13 cellular contexts compared by ENCODE assay signal in the genomic region with DNA sequence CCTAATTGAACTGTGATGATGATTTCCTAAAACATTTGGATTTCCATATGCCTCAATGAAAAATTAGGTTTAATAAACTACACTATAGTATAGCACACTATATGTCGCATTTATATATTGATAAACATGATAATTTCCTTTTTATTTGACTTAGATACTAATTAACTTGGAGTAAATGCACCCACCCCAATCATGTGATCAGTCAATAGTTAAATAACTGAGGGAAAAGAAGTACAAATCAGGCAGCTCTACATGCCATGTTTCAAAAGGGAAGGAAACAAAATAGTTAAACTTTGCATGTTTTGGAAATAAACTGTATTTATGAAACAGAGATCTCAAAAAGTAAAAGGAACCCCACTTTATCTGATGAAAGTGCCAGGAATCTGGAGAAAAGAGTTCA. TPM values are rescaled to one million over a fixed set of nuclear protein-coding genes. Genes with fewer than 3 reads are reported as not detected.
DNase-seq lines count a peak whose midpoint lies in the region; ATAC-seq and TF ChIP-seq lines count a peak whose summit lies in the region.
"Had no signal": no experiment of that assay in that cellular context is flagged by ENCODE, and none has a peak within 500 bp of the region (broad histone marks: within the 10 kb centered on the region; RNA-seq: fewer than 3 reads in every experiment).

No MANE protein-coding gene starts in this region.

- H3K4me3 ChIP-seq in left ventricle myocardium inferior (peak overlapping the region; percentile 41), colonic mucosa (peak overlapping the region; percentile 39), upper lobe of right lung (peak overlapping the region; percentile 4), OCI-LY7 (ENCODE audit: low read depth, low read length, poor library complexity, severe bottlenecking) (no peak overlapping the region)
- H3K4me3 ChIP-seq: suprapubic skin had no signal

- no peak overlapping the region for H2AFZ ChIP-seq in OCI-LY7 (ENCODE audit: low read length)

- no peak overlapping the region for H3K4me2 ChIP-seq in OCI-LY7 (ENCODE audit: low read length)

- H3K36me3 Mint-ChIP-seq in mesothelial cell of epicardium: peaks cover 1% of the 10 kb centered on the region

- ATAC-seq in Right ventricle myocardium superior (ENCODE audit: poor library complexity): no peak
- ATAC-seq in upper lobe of right lung: no peak
- ATAC-seq in HG03378 (IDR thresholded peaks at IDR 0.05; ENCODE audit: unreplicated experiment): no peak

- H4K20me1 ChIP-seq in OCI-LY7 (ENCODE audit: insufficient read depth, low read length): no peaks in the 10 kb centered on the region

- no peak overlapping the region for H3K27ac ChIP-seq in left ventricle myocardium inferior (replicated peaks)
- H3K27ac ChIP-seq in colonic mucosa: peak overlapping the region; percentile 53
- no peak overlapping the region for H3K27ac ChIP-seq in upper lobe of right lung
- no peak overlapping the region for H3K27ac ChIP-seq in OCI-LY7 (ENCODE audit: low read depth, low read length, poor library complexity, severe bottlenecking)
- H3K27ac ChIP-seq: suprapubic skin had no signal

- peaks cover 13% of the 10 kb centered on the region for H3K4me1 Mint-ChIP-seq in mesothelial cell of epicardium
- H3K4me1 Mint-ChIP-seq: activated CD4-positive, alpha-beta memory T cell treated with anti-CD3 and anti-CD28 coated beads, Interleukin-2, amount 10 ng/mL, durations not matched to agents 7 days and 5 days had no signal

- TF ChIP-seq CTCF in left ventricle myocardium inferior (IDR thresholded peaks at IDR 0.05; ENCODE audit: borderline replicate concordance): no peak
- no peak for TF ChIP-seq CTCF in colonic mucosa (IDR thresholded peaks at IDR 0.05)
- TF ChIP-seq CTCF in mesothelial cell of epicardium (IDR thresholded peaks at IDR 0.05; ENCODE audit: unreplicated experiment): no peak
- TF ChIP-seq CTCF in upper lobe of right lung (IDR thresholded peaks at IDR 0.05): no peak
- no peak for TF ChIP-seq CTCF in OCI-LY7 (conservative IDR thresholded peaks at IDR 0.05; ENCODE audit: low read length)

- no peaks in the 10 kb centered on the region for H3K9me2 ChIP-seq in OCI-LY7 (ENCODE audit: insufficient read depth, low read length)

- no peaks in the 10 kb centered on the region for H3K9me3 ChIP-seq in left ventricle myocardium inferior (replicated peaks)
- H3K9me3 ChIP-seq in colonic mucosa: no peaks in the 10 kb centered on the region
- H3K9me3 ChIP-seq in upper lobe of right lung: no peaks in the 10 kb centered on the region
- H3K9me3 ChIP-seq in OCI-LY7 (ENCODE audit: low read length): no peaks in the 10 kb centered on the region
- H3K9me3 ChIP-seq: suprapubic skin had no signal

- intact Hi-C loops in left ventricle myocardium inferior (cut with micrococcal nuclease) (no loop called here), Right ventricle myocardium superior (cut with DNase I) (no loop called here), colonic mucosa (cut with DNase I) (no loop called here), upper lobe of right lung (cut with DNase I) (no loop called here), OCI-LY7 (cut with micrococcal nuclease; ENCODE audit: unreplicated experiment) (no loop called here)

- no peaks in the 10 kb centered on the region for H3K9me3 Mint-ChIP-seq in mesothelial cell of epicardium
- H3K9me3 Mint-ChIP-seq: activated CD4-positive, alpha-beta memory T cell treated with anti-CD3 and anti-CD28 coated beads, Interleukin-2, amount 10 ng/mL, durations not matched to agents 7 days and 5 days; dendritic cell treated with granulocyte-macrophage colony-stimulating factor and Interleukin-4, amounts not matched to agents 40 ng/mL and 50 ng/mL, for 4 days had no signal

- H3K9ac ChIP-seq in colonic mucosa (ENCODE audit: low read depth in 2 of 2, low read length in 2 of 2): peak overlapping the region in 1 of 2 donors; percentile 65

- BruUV-seq in OCI-LY7 (replicated peaks; lab: Mats Ljungman, UMichigan): no TSS peak

- H3K27ac Mint-ChIP-seq in mesothelial cell of epicardium: peak overlapping the region; percentile 44
- H3K27ac Mint-ChIP-seq: activated CD4-positive, alpha-beta memory T cell treated with anti-CD3 and anti-CD28 coated beads, Interleukin-2, amount 10 ng/mL, durations not matched to agents 7 days and 5 days; dendritic cell treated with granulocyte-macrophage colony-stimulating factor and Interleukin-4, amounts not matched to agents 40 ng/mL and 50 ng/mL, for 4 days had no signal

- DNase-seq in left ventricle myocardium inferior (no peak), Right ventricle myocardium superior (no peak), colonic mucosa (no peak), mesothelial cell of epicardium (ENCODE audit: low spot score in 2 of 2, unreplicated experiment in 2 of 2) (no peak), upper lobe of right lung (no peak), OCI-LY7 (ENCODE audit: low spot score) (no peak)
- DNase-seq in activated CD4-positive, alpha-beta T cell treated with anti-CD3 and anti-CD28 coated beads for 4 hours: no peak
- DNase-seq: activated CD4-positive, alpha-beta memory T cell treated with anti-CD3 and anti-CD28 coated beads, Interleukin-2, amount 10 ng/mL, durations not matched to agents 7 days and 5 days; NCI-H1417 treated with DMSO at 0.1 percent for 48 hours; NK-92 treated with Interleukin-12 subunit alpha and Interleukin-12 subunit beta, amount 100 ng/mL, for 24 hours had no signal

- H3K36me3 ChIP-seq in left ventricle myocardium inferior: no peaks in the 10 kb centered on the region
- no peaks in the 10 kb centered on the region for H3K36me3 ChIP-seq in colonic mucosa
- no peaks in the 10 kb centered on the region for H3K36me3 ChIP-seq in upper lobe of right lung
- no peaks in the 10 kb centered on the region for H3K36me3 ChIP-seq in OCI-LY7 (ENCODE audit: insufficient read depth, low read length)
- H3K36me3 ChIP-seq: suprapubic skin had no signal

- H3K4me3 Mint-ChIP-seq in mesothelial cell of epicardium: no peak overlapping the region
- H3K4me3 Mint-ChIP-seq: activated CD4-positive, alpha-beta memory T cell treated with anti-CD3 and anti-CD28 coated beads, Interleukin-2, amount 10 ng/mL, durations not matched to agents 7 days and 5 days had no signal

- CTCF ChIA-PET in OCI-LY7 (lab: Charles Lee; ENCODE audit: unreplicated experiment): no interaction called here

- H3K79me2 ChIP-seq in OCI-LY7 (ENCODE audit: insufficient read depth, low read depth, low read length): no peaks in the 10 kb centered on the region

- no peaks in the 10 kb centered on the region for H3K27me3 ChIP-seq in left ventricle myocardium inferior (ENCODE audit: low read depth)
- H3K27me3 ChIP-seq in colonic mucosa: no peaks in the 10 kb centered on the region
- H3K27me3 ChIP-seq in upper lobe of right lung: no peaks in the 10 kb centered on the region
- H3K27me3 ChIP-seq: suprapubic skin had no signal

- no peaks in the 10 kb centered on the region for H3K27me3 Mint-ChIP-seq in mesothelial cell of epicardium (ENCODE audit: low read depth)
- H3K27me3 Mint-ChIP-seq: activated CD4-positive, alpha-beta memory T cell treated with anti-CD3 and anti-CD28 coated beads, Interleukin-2, amount 10 ng/mL, durations not matched to agents 7 days and 5 days; dendritic cell treated with granulocyte-macrophage colony-stimulating factor and Interleukin-4, amounts not matched to agents 40 ng/mL and 50 ng/mL, for 4 days had no signal

- H3K4me1 ChIP-seq in left ventricle myocardium inferior: peaks cover 5% of the 10 kb centered on the region
- peaks cover 5% of the 10 kb centered on the region for H3K4me1 ChIP-seq in colonic mucosa
- H3K4me1 ChIP-seq in upper lobe of right lung: no peaks in the 10 kb centered on the region
- H3K4me1 ChIP-seq in OCI-LY7 (ENCODE audit: insufficient read depth, low read length, poor library complexity, severe bottlenecking): no peaks in the 10 kb centered on the region
- H3K4me1 ChIP-seq: suprapubic skin had no signal

- POLR2A ChIA-PET in OCI-LY7 (lab: Charles Lee): interaction anchor here (0.9 kb wide), 1 partner anchor 9 kb away, joined by 3 read pairs; no protein-coding TSS in a partner anchor

RNA-seq across cellular contexts. Expression of a gene that starts 18.0 kb away (rescaled TPM):
- 11.7 TPM for total RNA-seq in left ventricle myocardium inferior
- total RNA-seq in Right ventricle myocardium superior: 12.4 TPM
- total RNA-seq in colonic mucosa: 100 to 1,000 TPM; 150 to 190 TPM
- 12.1 to 13.4 TPM (median 12.4 TPM) in 3 replicates for total RNA-seq in mesothelial cell of epicardium
- 13.7 TPM for total RNA-seq in upper lobe of right lung
- 12.9 and 15.5 TPM in 2 replicates for total RNA-seq in OCI-LY7 (2014; rRNA removed; shearing (Covaris generic))
- 27.7 and 28.4 TPM in 2 replicates for total RNA-seq in OCI-LY7 (2022)

Comparison
In these comparisons a context has a peak if more than half of its experiments do, and no peak if none do; other contexts are left out.
1. RNA of a gene that starts 18.0 kb away (total RNA-seq): 150 to 190 TPM in colonic mucosa; 12.9 to 28.4 TPM in OCI-LY7, 13.7 TPM in upper lobe of right lung (single experiment), 12.4 TPM in Right ventricle myocardium superior (single experiment), 12.1 to 13.4 TPM in mesothelial cell of epicardium and 11.7 TPM in left ventricle myocardium inferior (single experiment); every median in the first group is over 4 times any median in the second.